2 cellular contexts compared by ENCODE assay signal in the genomic region with DNA sequence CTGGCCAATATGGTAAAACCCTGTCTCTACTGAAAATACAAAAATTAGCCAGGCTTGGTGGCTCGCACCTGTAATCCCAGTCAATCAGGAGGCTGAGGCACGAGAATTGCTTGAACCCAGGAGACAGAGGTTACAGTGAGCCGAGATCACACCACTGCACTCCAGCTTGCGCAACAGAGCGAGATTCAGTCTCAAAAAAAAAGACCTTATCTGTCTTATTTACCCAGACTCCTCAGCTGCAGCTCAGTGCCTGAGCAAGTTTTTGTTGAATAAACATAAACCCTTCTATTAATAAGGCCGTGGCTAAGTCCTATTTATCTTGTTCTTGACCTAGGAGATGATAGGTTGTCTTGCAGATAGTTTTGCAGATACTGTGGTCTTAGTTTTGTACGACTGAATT.
TF ChIP-seq lines count a peak whose summit lies in the region.

No MANE protein-coding gene starts in this region.

TF ChIP-seq in HepG2, 621 proteins besides CTCF, POLR2A, EP300 and RAD21 (continued from another document):
- TF ChIP-seq, protein P1, sequence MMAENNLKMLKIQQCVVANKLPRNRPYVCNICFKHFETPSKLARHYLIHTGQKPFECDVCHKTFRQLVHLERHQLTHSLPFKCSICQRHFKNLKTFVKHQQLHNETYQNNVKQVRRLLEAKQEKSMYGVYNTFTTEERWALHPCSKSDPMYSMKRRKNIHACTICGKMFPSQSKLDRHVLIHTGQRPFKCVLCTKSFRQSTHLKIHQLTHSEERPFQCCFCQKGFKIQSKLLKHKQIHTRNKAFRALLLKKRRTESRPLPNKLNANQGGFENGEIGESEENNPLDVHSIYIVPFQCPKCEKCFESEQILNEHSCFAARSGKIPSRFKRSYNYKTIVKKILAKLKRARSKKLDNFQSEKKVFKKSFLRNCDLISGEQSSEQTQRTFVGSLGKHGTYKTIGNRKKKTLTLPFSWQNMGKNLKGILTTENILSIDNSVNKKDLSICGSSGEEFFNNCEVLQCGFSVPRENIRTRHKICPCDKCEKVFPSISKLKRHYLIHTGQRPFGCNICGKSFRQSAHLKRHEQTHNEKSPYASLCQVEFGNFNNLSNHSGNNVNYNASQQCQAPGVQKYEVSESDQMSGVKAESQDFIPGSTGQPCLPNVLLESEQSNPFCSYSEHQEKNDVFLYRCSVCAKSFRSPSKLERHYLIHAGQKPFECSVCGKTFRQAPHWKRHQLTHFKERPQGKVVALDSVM (CRISPR knock-in tag; IDR thresholded peaks at IDR 0.05) = peak; percentile 73; the same call in 1 of the 2 replicates
- TF ChIP-seq PHB2 (IDR thresholded peaks at IDR 0.05; ENCODE audit: partially characterized antibody) (no peak), NFKBIZ (CRISPR knock-in tag; IDR thresholded peaks at IDR 0.05) (no peak), HNF4A (CRISPR knock-in tag; IDR thresholded peaks at IDR 0.05) (no peak), ZNF337 (CRISPR knock-in tag; IDR thresholded peaks at IDR 0.05; ENCODE audit: borderline replicate concordance, low read depth) (no peak), ZNF207 (IDR thresholded peaks at IDR 0.05; ENCODE audit: borderline replicate concordance) (no peak), TRIM24 (CRISPR knock-in tag; IDR thresholded peaks at IDR 0.05) (no peak), THYN1 (CRISPR knock-in tag; IDR thresholded peaks at IDR 0.05; ENCODE audit: borderline replicate concordance, low read depth) (no peak), BRCA1 (CRISPR knock-in tag; IDR thresholded peaks at IDR 0.05) (no peak), ZNF709 (CRISPR knock-in tag; IDR thresholded peaks at IDR 0.05) (no peak)
- TF ChIP-seq, protein P2, sequence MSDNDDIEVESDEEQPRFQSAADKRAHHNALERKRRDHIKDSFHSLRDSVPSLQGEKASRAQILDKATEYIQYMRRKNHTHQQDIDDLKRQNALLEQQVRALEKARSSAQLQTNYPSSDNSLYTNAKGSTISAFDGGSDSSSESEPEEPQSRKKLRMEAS (IDR thresholded peaks at IDR 0.05) = no peak
- TF ChIP-seq, protein P3, sequence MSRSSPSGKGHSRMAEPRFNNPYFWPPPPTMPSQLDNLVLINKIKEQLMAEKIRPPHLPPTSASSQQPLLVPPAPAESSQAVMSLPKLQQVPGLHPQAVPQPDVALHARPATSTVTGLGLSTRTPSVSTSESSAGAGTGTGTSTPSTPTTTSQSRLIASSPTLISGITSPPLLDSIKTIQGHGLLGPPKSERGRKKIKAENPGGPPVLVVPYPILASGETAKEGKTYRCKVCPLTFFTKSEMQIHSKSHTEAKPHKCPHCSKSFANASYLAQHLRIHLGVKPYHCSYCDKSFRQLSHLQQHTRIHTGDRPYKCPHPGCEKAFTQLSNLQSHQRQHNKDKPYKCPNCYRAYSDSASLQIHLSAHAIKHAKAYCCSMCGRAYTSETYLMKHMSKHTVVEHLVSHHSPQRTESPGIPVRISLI (CRISPR knock-in tag; IDR thresholded peaks at IDR 0.05; ENCODE audit: borderline replicate concordance) = peak; percentile 57; the same call in 1 of the 2 replicates
- TF ChIP-seq, protein P4, sequence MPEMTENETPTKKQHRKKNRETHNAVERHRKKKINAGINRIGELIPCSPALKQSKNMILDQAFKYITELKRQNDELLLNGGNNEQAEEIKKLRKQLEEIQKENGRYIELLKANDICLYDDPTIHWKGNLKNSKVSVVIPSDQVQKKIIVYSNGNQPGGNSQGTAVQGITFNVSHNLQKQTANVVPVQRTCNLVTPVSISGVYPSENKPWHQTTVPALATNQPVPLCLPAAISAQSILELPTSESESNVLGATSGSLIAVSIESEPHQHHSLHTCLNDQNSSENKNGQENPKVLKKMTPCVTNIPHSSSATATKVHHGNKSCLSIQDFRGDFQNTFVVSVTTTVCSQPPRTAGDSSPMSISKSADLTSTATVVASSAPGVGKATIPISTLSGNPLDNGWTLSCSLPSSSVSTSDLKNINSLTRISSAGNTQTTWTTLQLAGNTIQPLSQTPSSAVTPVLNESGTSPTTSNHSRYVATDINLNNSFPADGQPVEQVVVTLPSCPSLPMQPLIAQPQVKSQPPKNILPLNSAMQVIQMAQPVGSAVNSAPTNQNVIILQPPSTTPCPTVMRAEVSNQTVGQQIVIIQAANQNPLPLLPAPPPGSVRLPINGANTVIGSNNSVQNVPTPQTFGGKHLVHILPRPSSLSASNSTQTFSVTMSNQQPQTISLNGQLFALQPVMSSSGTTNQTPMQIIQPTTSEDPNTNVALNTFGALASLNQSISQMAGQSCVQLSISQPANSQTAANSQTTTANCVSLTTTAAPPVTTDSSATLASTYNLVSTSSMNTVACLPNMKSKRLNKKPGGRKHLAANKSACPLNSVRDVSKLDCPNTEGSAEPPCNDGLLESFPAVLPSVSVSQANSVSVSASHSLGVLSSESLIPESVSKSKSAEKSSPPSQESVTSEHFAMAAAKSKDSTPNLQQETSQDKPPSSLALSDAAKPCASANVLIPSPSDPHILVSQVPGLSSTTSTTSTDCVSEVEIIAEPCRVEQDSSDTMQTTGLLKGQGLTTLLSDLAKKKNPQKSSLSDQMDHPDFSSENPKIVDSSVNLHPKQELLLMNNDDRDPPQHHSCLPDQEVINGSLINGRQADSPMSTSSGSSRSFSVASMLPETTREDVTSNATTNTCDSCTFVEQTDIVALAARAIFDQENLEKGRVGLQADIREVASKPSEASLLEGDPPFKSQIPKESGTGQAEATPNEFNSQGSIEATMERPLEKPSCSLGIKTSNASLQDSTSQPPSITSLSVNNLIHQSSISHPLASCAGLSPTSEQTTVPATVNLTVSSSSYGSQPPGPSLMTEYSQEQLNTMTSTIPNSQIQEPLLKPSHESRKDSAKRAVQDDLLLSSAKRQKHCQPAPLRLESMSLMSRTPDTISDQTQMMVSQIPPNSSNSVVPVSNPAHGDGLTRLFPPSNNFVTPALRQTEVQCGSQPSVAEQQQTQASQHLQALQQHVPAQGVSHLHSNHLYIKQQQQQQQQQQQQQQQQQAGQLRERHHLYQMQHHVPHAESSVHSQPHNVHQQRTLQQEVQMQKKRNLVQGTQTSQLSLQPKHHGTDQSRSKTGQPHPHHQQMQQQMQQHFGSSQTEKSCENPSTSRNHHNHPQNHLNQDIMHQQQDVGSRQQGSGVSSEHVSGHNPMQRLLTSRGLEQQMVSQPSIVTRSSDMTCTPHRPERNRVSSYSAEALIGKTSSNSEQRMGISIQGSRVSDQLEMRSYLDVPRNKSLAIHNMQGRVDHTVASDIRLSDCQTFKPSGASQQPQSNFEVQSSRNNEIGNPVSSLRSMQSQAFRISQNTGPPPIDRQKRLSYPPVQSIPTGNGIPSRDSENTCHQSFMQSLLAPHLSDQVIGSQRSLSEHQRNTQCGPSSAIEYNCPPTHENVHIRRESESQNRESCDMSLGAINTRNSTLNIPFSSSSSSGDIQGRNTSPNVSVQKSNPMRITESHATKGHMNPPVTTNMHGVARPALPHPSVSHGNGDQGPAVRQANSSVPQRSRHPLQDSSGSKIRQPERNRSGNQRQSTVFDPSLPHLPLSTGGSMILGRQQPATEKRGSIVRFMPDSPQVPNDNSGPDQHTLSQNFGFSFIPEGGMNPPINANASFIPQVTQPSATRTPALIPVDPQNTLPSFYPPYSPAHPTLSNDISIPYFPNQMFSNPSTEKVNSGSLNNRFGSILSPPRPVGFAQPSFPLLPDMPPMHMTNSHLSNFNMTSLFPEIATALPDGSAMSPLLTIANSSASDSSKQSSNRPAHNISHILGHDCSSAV (CRISPR knock-in tag; IDR thresholded peaks at IDR 0.05; ENCODE audit: borderline replicate concordance) = no peak
TF ChIP-seq in HepG2: peak in this region for 3.

TF ChIP-seq in GM23338, 12 proteins besides CTCF, POLR2A, EP300 and RAD21 (continued from another document):
- TF ChIP-seq, protein P5, sequence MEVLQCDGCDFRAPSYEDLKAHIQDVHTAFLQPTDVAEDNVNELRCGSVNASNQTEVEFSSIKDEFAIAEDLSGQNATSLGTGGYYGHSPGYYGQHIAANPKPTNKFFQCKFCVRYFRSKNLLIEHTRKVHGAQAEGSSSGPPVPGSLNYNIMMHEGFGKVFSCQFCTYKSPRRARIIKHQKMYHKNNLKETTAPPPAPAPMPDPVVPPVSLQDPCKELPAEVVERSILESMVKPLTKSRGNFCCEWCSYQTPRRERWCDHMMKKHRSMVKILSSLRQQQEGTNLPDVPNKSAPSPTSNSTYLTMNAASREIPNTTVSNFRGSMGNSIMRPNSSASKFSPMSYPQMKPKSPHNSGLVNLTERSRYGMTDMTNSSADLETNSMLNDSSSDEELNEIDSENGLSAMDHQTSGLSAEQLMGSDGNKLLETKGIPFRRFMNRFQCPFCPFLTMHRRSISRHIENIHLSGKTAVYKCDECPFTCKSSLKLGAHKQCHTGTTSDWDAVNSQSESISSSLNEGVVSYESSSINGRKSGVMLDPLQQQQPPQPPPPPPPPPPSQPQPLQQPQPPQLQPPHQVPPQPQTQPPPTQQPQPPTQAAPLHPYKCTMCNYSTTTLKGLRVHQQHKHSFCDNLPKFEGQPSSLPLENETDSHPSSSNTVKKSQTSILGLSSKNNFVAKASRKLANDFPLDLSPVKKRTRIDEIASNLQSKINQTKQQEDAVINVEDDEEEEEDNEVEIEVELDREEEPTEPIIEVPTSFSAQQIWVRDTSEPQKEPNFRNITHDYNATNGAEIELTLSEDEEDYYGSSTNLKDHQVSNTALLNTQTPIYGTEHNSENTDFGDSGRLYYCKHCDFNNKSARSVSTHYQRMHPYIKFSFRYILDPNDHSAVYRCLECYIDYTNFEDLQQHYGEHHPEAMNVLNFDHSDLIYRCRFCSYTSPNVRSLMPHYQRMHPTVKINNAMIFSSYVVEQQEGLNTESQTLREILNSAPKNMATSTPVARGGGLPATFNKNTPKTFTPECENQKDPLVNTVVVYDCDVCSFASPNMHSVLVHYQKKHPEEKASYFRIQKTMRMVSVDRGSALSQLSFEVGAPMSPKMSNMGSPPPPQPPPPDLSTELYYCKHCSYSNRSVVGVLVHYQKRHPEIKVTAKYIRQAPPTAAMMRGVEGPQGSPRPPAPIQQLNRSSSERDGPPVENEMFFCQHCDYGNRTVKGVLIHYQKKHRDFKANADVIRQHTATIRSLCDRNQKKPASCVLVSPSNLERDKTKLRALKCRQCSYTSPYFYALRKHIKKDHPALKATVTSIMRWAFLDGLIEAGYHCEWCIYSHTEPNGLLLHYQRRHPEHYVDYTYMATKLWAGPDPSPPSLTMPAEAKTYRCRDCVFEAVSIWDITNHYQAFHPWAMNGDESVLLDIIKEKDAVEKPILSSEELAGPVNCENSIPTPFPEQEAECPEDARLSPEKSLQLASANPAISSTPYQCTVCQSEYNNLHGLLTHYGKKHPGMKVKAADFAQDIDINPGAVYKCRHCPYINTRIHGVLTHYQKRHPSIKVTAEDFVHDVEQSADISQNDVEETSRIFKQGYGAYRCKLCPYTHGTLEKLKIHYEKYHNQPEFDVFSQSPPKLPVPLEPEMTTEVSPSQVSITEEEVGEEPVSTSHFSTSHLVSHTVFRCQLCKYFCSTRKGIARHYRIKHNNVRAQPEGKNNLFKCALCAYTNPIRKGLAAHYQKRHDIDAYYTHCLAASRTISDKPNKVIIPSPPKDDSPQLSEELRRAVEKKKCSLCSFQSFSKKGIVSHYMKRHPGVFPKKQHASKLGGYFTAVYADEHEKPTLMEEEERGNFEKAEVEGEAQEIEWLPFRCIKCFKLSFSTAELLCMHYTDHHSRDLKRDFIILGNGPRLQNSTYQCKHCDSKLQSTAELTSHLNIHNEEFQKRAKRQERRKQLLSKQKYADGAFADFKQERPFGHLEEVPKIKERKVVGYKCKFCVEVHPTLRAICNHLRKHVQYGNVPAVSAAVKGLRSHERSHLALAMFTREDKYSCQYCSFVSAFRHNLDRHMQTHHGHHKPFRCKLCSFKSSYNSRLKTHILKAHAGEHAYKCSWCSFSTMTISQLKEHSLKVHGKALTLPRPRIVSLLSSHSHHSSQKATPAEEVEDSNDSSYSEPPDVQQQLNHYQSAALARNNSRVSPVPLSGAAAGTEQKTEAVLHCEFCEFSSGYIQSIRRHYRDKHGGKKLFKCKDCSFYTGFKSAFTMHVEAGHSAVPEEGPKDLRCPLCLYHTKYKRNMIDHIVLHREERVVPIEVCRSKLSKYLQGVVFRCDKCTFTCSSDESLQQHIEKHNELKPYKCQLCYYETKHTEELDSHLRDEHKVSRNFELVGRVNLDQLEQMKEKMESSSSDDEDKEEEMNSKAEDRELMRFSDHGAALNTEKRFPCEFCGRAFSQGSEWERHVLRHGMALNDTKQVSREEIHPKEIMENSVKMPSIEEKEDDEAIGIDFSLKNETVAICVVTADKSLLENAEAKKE (CRISPR knock-in tag; IDR thresholded peaks at IDR 0.05) = no peak
- TF ChIP-seq, protein P6, sequence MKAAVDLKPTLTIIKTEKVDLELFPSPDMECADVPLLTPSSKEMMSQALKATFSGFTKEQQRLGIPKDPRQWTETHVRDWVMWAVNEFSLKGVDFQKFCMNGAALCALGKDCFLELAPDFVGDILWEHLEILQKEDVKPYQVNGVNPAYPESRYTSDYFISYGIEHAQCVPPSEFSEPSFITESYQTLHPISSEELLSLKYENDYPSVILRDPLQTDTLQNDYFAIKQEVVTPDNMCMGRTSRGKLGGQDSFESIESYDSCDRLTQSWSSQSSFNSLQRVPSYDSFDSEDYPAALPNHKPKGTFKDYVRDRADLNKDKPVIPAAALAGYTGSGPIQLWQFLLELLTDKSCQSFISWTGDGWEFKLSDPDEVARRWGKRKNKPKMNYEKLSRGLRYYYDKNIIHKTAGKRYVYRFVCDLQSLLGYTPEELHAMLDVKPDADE (IDR thresholded peaks at IDR 0.05) = no peak
- TF ChIP-seq, protein P7, sequence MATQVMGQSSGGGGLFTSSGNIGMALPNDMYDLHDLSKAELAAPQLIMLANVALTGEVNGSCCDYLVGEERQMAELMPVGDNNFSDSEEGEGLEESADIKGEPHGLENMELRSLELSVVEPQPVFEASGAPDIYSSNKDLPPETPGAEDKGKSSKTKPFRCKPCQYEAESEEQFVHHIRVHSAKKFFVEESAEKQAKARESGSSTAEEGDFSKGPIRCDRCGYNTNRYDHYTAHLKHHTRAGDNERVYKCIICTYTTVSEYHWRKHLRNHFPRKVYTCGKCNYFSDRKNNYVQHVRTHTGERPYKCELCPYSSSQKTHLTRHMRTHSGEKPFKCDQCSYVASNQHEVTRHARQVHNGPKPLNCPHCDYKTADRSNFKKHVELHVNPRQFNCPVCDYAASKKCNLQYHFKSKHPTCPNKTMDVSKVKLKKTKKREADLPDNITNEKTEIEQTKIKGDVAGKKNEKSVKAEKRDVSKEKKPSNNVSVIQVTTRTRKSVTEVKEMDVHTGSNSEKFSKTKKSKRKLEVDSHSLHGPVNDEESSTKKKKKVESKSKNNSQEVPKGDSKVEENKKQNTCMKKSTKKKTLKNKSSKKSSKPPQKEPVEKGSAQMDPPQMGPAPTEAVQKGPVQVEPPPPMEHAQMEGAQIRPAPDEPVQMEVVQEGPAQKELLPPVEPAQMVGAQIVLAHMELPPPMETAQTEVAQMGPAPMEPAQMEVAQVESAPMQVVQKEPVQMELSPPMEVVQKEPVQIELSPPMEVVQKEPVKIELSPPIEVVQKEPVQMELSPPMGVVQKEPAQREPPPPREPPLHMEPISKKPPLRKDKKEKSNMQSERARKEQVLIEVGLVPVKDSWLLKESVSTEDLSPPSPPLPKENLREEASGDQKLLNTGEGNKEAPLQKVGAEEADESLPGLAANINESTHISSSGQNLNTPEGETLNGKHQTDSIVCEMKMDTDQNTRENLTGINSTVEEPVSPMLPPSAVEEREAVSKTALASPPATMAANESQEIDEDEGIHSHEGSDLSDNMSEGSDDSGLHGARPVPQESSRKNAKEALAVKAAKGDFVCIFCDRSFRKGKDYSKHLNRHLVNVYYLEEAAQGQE (IDR thresholded peaks at IDR 0.05; ENCODE audit: unreplicated experiment) = no peak
- no peak for TF ChIP-seq EZH2 (IDR thresholded peaks at IDR 0.05; ENCODE audit: low read depth, unreplicated experiment)
- no peak for TF ChIP-seq ZNF114 (CRISPR knock-in tag; IDR thresholded peaks at IDR 0.05)
- TF ChIP-seq ZNF331 (CRISPR knock-in tag; IDR thresholded peaks at IDR 0.05; ENCODE audit: low read depth) = no peak
- TF ChIP-seq EZH2phosphoT487 (IDR thresholded peaks at IDR 0.05; ENCODE audit: unreplicated experiment) = no peak
TF ChIP-seq in GM23338: peak in this region for 0.
